ENCODE assay signal across 9 cellular contexts in genomic region chr16:2753523-2754020, GRCh38. TPM values are rescaled to one million over a fixed set of nuclear protein-coding genes. Genes with fewer than 3 reads are reported as not detected.
DNase-seq lines count a peak whose midpoint lies in the region; ATAC-seq lines count a peak whose summit lies in the region.
"Had no signal": no experiment of that assay in that cellular context is flagged by ENCODE, and none has a peak within 500 bp of the region (broad histone marks: within the 10 kb centered on the region; RNA-seq: fewer than 3 reads in every experiment).

No MANE protein-coding gene starts in this region.

- peak overlapping the region; percentile 88 for H3K4me3 Mint-ChIP-seq in T-helper 1 cell treated with Interleukin-12 subunit alpha and Interleukin-12 subunit beta and Interleukin-4 antibody, amounts not matched to agents 30 μg/mL and 1 μg/mL, for 36 hours
- H3K4me3 Mint-ChIP-seq in stimulated activated memory B cell treated with anti-CD40 and anti-IgM and Interleukin-4, amounts not matched to agents 10 μg/mL and 1 μg/mL and 100 μg/mL, for 72 hours, result peak overlapping the region; percentile 89

- ATAC-seq in activated naive CD4-positive, alpha-beta T cell treated with anti-CD3 and anti-CD28 coated beads, Interleukin-2, amount 50 U/mL, for 72 hours, result no peak
- ATAC-seq in stimulated activated memory B cell treated with anti-CD40 and anti-IgM and Interleukin-4, amounts not matched to agents 10 μg/mL and 1 μg/mL and 100 μg/mL, for 72 hours, result no peak

- H3K27ac Mint-ChIP-seq in T-helper 1 cell treated with Interleukin-12 subunit alpha and Interleukin-12 subunit beta and Interleukin-4 antibody, amounts not matched to agents 30 μg/mL and 1 μg/mL, for 36 hours, result peak overlapping the region; percentile 75
- H3K27ac Mint-ChIP-seq in activated naive CD4-positive, alpha-beta T cell treated with anti-CD3 and anti-CD28 coated beads, Interleukin-2, amount 50 U/mL, for 72 hours, result peak overlapping the region; percentile 85 to 92
- H3K27ac Mint-ChIP-seq in stimulated activated memory B cell treated with anti-CD40 and anti-IgM and Interleukin-4, amounts not matched to agents 10 μg/mL and 1 μg/mL and 100 μg/mL, for 72 hours, result peak overlapping the region; percentile 99

- peaks cover 41% of the 10 kb centered on the region for H3K36me3 Mint-ChIP-seq in T-helper 1 cell treated with Interleukin-12 subunit alpha and Interleukin-12 subunit beta and Interleukin-4 antibody, amounts not matched to agents 30 μg/mL and 1 μg/mL, for 36 hours (ENCODE audit: low read depth)
- H3K36me3 Mint-ChIP-seq in activated naive CD4-positive, alpha-beta T cell treated with anti-CD3 and anti-CD28 coated beads, Interleukin-2, amount 50 U/mL, for 72 hours, result peaks cover 53 to 63% of the 10 kb centered on the region in 2 donors
- H3K36me3 Mint-ChIP-seq in stimulated activated memory B cell treated with anti-CD40 and anti-IgM and Interleukin-4, amounts not matched to agents 10 μg/mL and 1 μg/mL and 100 μg/mL, for 72 hours, result peaks cover 69% of the 10 kb centered on the region

- no peaks in the 10 kb centered on the region for H3K27me3 ChIP-seq in iPS-15b (ENCODE audit: control insufficient read depth, insufficient read depth, low read length)

- H3K4me3 ChIP-seq in iPS-15b (ENCODE audit: low read depth, low read length), result peak overlapping the region; percentile 88

- H3K9ac ChIP-seq in iPS-15b (ENCODE audit: low read depth, low read length), result peak overlapping the region; percentile 93

- H3K4me1 ChIP-seq in iPS-15b (ENCODE audit: control insufficient read depth, insufficient read depth, low read length), result peaks cover 15% of the 10 kb centered on the region

- H3K9me3 ChIP-seq in iPS-15b (ENCODE audit: control insufficient read depth, insufficient read depth, low read length), result no peaks in the 10 kb centered on the region

- peaks cover 53% of the 10 kb centered on the region for H3K4me1 Mint-ChIP-seq in T-helper 1 cell treated with Interleukin-12 subunit alpha and Interleukin-12 subunit beta and Interleukin-4 antibody, amounts not matched to agents 30 μg/mL and 1 μg/mL, for 36 hours (ENCODE audit: low read depth)
- peaks cover 64% of the 10 kb centered on the region for H3K4me1 Mint-ChIP-seq in stimulated activated memory B cell treated with anti-CD40 and anti-IgM and Interleukin-4, amounts not matched to agents 10 μg/mL and 1 μg/mL and 100 μg/mL, for 72 hours

- no peaks in the 10 kb centered on the region for H3K9me3 Mint-ChIP-seq in T-helper 1 cell treated with Interleukin-12 subunit alpha and Interleukin-12 subunit beta and Interleukin-4 antibody, amounts not matched to agents 30 μg/mL and 1 μg/mL, for 36 hours
- no peaks in the 10 kb centered on the region for H3K9me3 Mint-ChIP-seq in activated naive CD4-positive, alpha-beta T cell treated with anti-CD3 and anti-CD28 coated beads, Interleukin-2, amount 50 U/mL, for 72 hours
- H3K9me3 Mint-ChIP-seq in stimulated activated memory B cell treated with anti-CD40 and anti-IgM and Interleukin-4, amounts not matched to agents 10 μg/mL and 1 μg/mL and 100 μg/mL, for 72 hours, result peaks cover 5% of the 10 kb centered on the region

- H3K36me3 ChIP-seq in iPS-15b (ENCODE audit: control insufficient read depth, insufficient read depth, low read length), result peaks cover 22% of the 10 kb centered on the region

- DNase-seq in T-helper 1 cell (no peak), NCI-H1105 treated with DMSO at 0.1 percent for 48 hours (lab: John Stamatoyannopoulos, UW) (no peak), glomerular visceral epithelial cell (ENCODE audit: extremely low spot score) (no peak)
- no peak for DNase-seq in activated naive CD4-positive, alpha-beta T cell treated with anti-CD3 and anti-CD28 coated beads, Interleukin-2, amount 50 U/mL, for 72 hours (ENCODE audit: low spot score in 2 of 2)
- DNase-seq in activated CD8-positive, alpha-beta memory T cell treated with anti-CD3 and anti-CD28 coated beads, Interleukin-2, amount 50 U/mL, for 4 hours, result no peak

- H3K27me3 Mint-ChIP-seq in T-helper 1 cell treated with Interleukin-12 subunit alpha and Interleukin-12 subunit beta and Interleukin-4 antibody, amounts not matched to agents 30 μg/mL and 1 μg/mL, for 36 hours (ENCODE audit: low read depth), result no peaks in the 10 kb centered on the region
- H3K27me3 Mint-ChIP-seq in stimulated activated memory B cell treated with anti-CD40 and anti-IgM and Interleukin-4, amounts not matched to agents 10 μg/mL and 1 μg/mL and 100 μg/mL, for 72 hours, result no peaks in the 10 kb centered on the region

RNA-seq across cellular contexts. Expression of gene SRRM2, which starts 1.1 kb away (rescaled TPM):
- total RNA-seq in activated naive CD4-positive, alpha-beta T cell treated with anti-CD3 and anti-CD28 coated beads, Interleukin-2, amount 50 U/mL, for 72 hours, result 100 to 1,000 TPM; 624 to 790 TPM

RNA-seq across cellular contexts. Expression of gene ELOB, which starts 23.5 kb away (rescaled TPM):
- total RNA-seq in activated naive CD4-positive, alpha-beta T cell treated with anti-CD3 and anti-CD28 coated beads, Interleukin-2, amount 50 U/mL, for 72 hours, result 100 to 1,000 TPM; 218 to 224 TPM

RNA-seq across cellular contexts. Expression of gene PRSS27, which starts 33.5 kb away (rescaled TPM):
- total RNA-seq in activated naive CD4-positive, alpha-beta T cell treated with anti-CD3 and anti-CD28 coated beads, Interleukin-2, amount 50 U/mL, for 72 hours, result 1 to 10 TPM; 1.3 to 3.2 TPM
- total RNA-seq: Daoy had no signal

RNA-seq across cellular contexts. Expression of gene PRSS33, which starts 33.8 kb away (rescaled TPM):
- total RNA-seq in activated naive CD4-positive, alpha-beta T cell treated with anti-CD3 and anti-CD28 coated beads, Interleukin-2, amount 50 U/mL, for 72 hours, result not detected
- total RNA-seq: Daoy had no signal

RNA-seq across cellular contexts. Expression of gene PRSS41, which starts 44.7 kb away (rescaled TPM):
- not detected for total RNA-seq in activated naive CD4-positive, alpha-beta T cell treated with anti-CD3 and anti-CD28 coated beads, Interleukin-2, amount 50 U/mL, for 72 hours
- total RNA-seq: Daoy had no signal
